8 cellular contexts compared by ENCODE assay signal in the genomic region with DNA sequence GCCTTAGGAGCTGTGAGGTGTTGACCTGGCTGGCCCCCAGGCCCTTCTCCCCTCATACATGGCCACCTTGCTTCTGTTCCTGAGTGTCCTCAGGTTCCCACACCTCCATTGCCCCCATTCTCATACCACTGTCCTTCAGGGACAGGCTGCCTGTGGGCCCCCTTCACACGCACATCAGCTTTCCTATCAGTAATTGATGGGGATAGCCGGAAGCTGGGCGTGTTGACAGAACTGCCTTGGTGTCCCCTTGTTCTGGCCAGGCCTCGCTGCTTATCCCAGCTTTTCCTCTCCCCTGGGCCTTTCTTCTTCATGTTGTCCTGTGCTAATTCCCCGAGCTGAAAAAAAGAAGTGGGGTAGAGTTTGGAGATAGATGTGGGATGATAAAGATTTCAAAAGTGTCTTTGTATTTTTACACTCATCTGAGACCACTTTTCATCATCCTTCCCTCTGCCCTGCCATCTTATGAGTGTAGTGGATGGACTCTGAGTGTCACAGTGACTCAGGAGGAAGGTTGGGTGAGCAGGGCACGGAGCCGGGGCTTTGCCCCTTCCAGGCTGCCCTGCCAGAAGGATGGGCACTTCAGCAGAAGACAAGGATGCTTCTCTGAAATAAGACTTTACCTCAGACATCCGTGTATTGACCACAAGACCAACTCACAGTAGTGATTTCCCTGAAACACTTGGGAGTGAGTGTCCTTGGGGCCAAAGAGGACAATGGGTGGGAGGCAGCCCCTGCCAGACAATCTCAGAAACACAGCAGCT. TPM values are rescaled to one million over a fixed set of nuclear protein-coding genes. Genes with fewer than 3 reads are reported as not detected.
DNase-seq lines count a peak whose midpoint lies in the region; ATAC-seq, FAIRE-seq and TF ChIP-seq lines count a peak whose summit lies in the region.

No MANE protein-coding gene starts in this region.

- H3K27ac ChIP-seq in CD4-positive, alpha-beta memory T cell (ENCODE audit: low read depth, low read length) = peak overlapping the region; percentile 75
- H3K27ac ChIP-seq in WERI-Rb-1 = peak overlapping the region; percentile 84
- H3K27ac ChIP-seq in fibroblast of lung (ENCODE audit: insufficient read depth, low read length) = peak overlapping the region; percentile 98
- H3K27ac ChIP-seq in psoas muscle = peak overlapping the region; percentile 93

- peaks cover 75% of the 10 kb centered on the region for H3K79me2 ChIP-seq in fibroblast of lung (ENCODE audit: control insufficient read depth, insufficient read depth, low read length)

- intact Hi-C loops in CD4-positive, alpha-beta memory T cell (cut with micrococcal nuclease) = no loop called here
- intact Hi-C loops in psoas muscle (cut with DNase I) = loop anchor here (5.0 kb wide), 1 partner anchor 33 kb away; no protein-coding TSS in a partner anchor

- no peak for ATAC-seq in psoas muscle
- no peak for ATAC-seq in HG02938 (IDR thresholded peaks at IDR 0.05; ENCODE audit: unreplicated experiment)

- peaks cover 32% of the 10 kb centered on the region for H3K36me3 ChIP-seq in CD4-positive, alpha-beta memory T cell (ENCODE audit: insufficient read depth, low read length)
- peaks cover 44% of the 10 kb centered on the region for H3K36me3 ChIP-seq in WERI-Rb-1
- H3K36me3 ChIP-seq in fibroblast of lung (ENCODE audit: control insufficient read depth, insufficient read depth, low read length) = peaks cover 12% of the 10 kb centered on the region
- peaks cover 0 to 5% of the 10 kb centered on the region in 2 donors for H3K36me3 ChIP-seq in psoas muscle (ENCODE audit: insufficient read depth in 1 of 2, low read depth in 1 of 2)

- no peak for FAIRE-seq in frontal cortex (lab: Jason Lieb, UNC)

- H3K4me1 Mint-ChIP-seq in CD4-positive, alpha-beta memory T cell = peaks cover 59 to 91% (median 74%) of the 10 kb centered on the region in 4 donors

- peaks cover 28 to 46% of the 10 kb centered on the region in 2 donors for H3K36me3 Mint-ChIP-seq in CD4-positive, alpha-beta memory T cell

- H3K4me3 ChIP-seq in CD4-positive, alpha-beta memory T cell (ENCODE audit: low read length in 2 of 2) = peak overlapping the region in 1 of 2 donors; percentile 47
- H3K4me3 ChIP-seq in WERI-Rb-1 (ENCODE audit: low read depth, low read length) (no peak overlapping the region), fibroblast of lung (replicated peaks in 1 of 4; ENCODE audit: control extremely low read depth in 1 of 4, insufficient read depth in 1 of 4, low read depth in 3 of 4, low read length in 4 of 4) (no peak overlapping the region), psoas muscle (no peak overlapping the region)

- H3K4me3 Mint-ChIP-seq in CD4-positive, alpha-beta memory T cell = peak overlapping the region; percentile 84 to 89 (median 88)

- H4K20me1 ChIP-seq in fibroblast of lung (ENCODE audit: control insufficient read depth, extremely low read depth, insufficient read depth, low read length) = no peaks in the 10 kb centered on the region

- TF ChIP-seq CTCF in WERI-Rb-1 (IDR thresholded peaks at IDR 0.05; ENCODE audit: low read depth, low read length) (no peak), fibroblast of lung (conservative IDR thresholded peaks at IDR 0.05 in 1 of 2, IDR thresholded peaks at IDR 0.05 in 1 of 2; ENCODE audit: low read depth in 1 of 2, low read length in 2 of 2) (no peak), psoas muscle (IDR thresholded peaks at IDR 0.05) (no peak)

- H2AFZ ChIP-seq in fibroblast of lung (ENCODE audit: low read length) = no peak overlapping the region

- H3K9me3 Mint-ChIP-seq in CD4-positive, alpha-beta memory T cell = peaks cover 0 to 2% (median 0%) of the 10 kb centered on the region in 8 donors

- peak overlapping the region; percentile 68 for H3K4me2 ChIP-seq in fibroblast of lung (ENCODE audit: extremely low read depth, insufficient read depth, low read length)

- POLR2A ChIA-PET in CD4-positive, alpha-beta memory T cell (lab: Charles Lee; ENCODE audit: partially characterized antibody) = interaction anchor here (1.0 to 20.7 kb wide), 16 partner anchors 6 to 152 kb away, joined by 3 to 650 read pairs (median 6); a partner anchor contains a TSS

- no peaks in the 10 kb centered on the region for H3K27me3 Mint-ChIP-seq in CD4-positive, alpha-beta memory T cell

- no peaks in the 10 kb centered on the region for H3K27me3 ChIP-seq in CD4-positive, alpha-beta memory T cell (ENCODE audit: insufficient read depth, low read length)
- H3K27me3 ChIP-seq in WERI-Rb-1 (ENCODE audit: insufficient read depth, low read depth, severe bottlenecking) (no peaks in the 10 kb centered on the region), fibroblast of lung (ENCODE audit: control insufficient read depth, insufficient read depth, low read length) (no peaks in the 10 kb centered on the region), psoas muscle (ENCODE audit: insufficient read depth in 3 of 3, low read length in 2 of 3) (no peaks in the 10 kb centered on the region)

- H3K9me3 ChIP-seq in CD4-positive, alpha-beta memory T cell (ENCODE audit: control insufficient read depth in 1 of 2, low read length in 2 of 2) = no peaks in the 10 kb centered on the region
- no peaks in the 10 kb centered on the region for H3K9me3 ChIP-seq in WERI-Rb-1 (ENCODE audit: severe bottlenecking)
- H3K9me3 ChIP-seq in fibroblast of lung (ENCODE audit: control insufficient read depth, insufficient read depth, low read depth, low read length) = no peaks in the 10 kb centered on the region
- H3K9me3 ChIP-seq in psoas muscle = no peaks in the 10 kb centered on the region

- H3K27ac Mint-ChIP-seq in CD4-positive, alpha-beta memory T cell = peak overlapping the region; percentile 92 to 99 (median 98)

- peaks cover 91% of the 10 kb centered on the region for H3K4me1 ChIP-seq in CD4-positive, alpha-beta memory T cell (ENCODE audit: insufficient read depth, low read length)
- peaks cover 47% of the 10 kb centered on the region for H3K4me1 ChIP-seq in fibroblast of lung (ENCODE audit: control insufficient read depth, extremely low read depth, insufficient read depth, low read length)
- peaks cover 93% of the 10 kb centered on the region for H3K4me1 ChIP-seq in psoas muscle

- no peak for DNase-seq in CD4-positive, alpha-beta memory T cell
- DNase-seq in WERI-Rb-1 = no peak
- no peak for DNase-seq in fibroblast of lung (ENCODE audit: low read depth in 2 of 2)
- DNase-seq in psoas muscle = peak in 1 of 2 donors; percentile 41
- no peak for DNase-seq in NCI-H524 (lab: John Stamatoyannopoulos, UW)
- DNase-seq in frontal cortex (ENCODE audit: low spot score in 2 of 2) = no peak
- DNase-seq in DMS53 treated with DMSO at 0.1 percent for 48 hours (lab: John Stamatoyannopoulos, UW; ENCODE audit: unreplicated experiment) = no peak

- 82 to 94% (median 84%) methylated on average over 8 of the region's 8 CpGs for WGBS in psoas muscle, 3 donors

- CTCF ChIA-PET in CD4-positive, alpha-beta memory T cell (lab: Charles Lee; ENCODE audit: partially characterized antibody) = interaction anchor here (0.9 to 13.8 kb wide), 8 partner anchors 7 to 132 kb away, joined by 3 to 374 read pairs (median 6); a partner anchor contains a TSS

- H3K9ac ChIP-seq in fibroblast of lung (ENCODE audit: insufficient read depth, low read length) = peak overlapping the region; percentile 74

RNA-seq across cellular contexts. Expression of a gene that starts 42.8 kb away (rescaled TPM):
- total RNA-seq in CD4-positive, alpha-beta memory T cell = 100 to 1,000 TPM; 225 to 237 TPM
- 10 to 100 TPM; 15.6 to 86.8 TPM for polyA plus RNA-seq in CD4-positive, alpha-beta memory T cell
- 15.7 and 28.6 TPM in 2 replicates for total RNA-seq in fibroblast of lung
- 28.6 and 37.9 TPM in 2 replicates for polyA plus RNA-seq in fibroblast of lung
- 56.0 and 61.8 TPM in 2 replicates for polyA plus RNA-seq in fibroblast of lung (2012)
- 108 and 110 TPM in 2 replicates for polyA minus RNA-seq in fibroblast of lung (ENCODE audit: low replicate concordance)
- 10 to 100 TPM; 46.4 to 94.8 (median 73.6) TPM for total RNA-seq in psoas muscle
- polyA plus RNA-seq in psoas muscle = 10 to 100 TPM; 33.8 to 61.5 (median 41.5) TPM
- total RNA-seq in frontal cortex = 13.0 TPM

RNA-seq across cellular contexts. Expression of a gene that starts 54.6 kb away (rescaled TPM):
- total RNA-seq in CD4-positive, alpha-beta memory T cell = 10 to 100 TPM; 60.2 to 63.1 TPM
- 10 to 100 TPM; 19.4 to 23.9 TPM for polyA plus RNA-seq in CD4-positive, alpha-beta memory T cell
- 32.4 and 35.3 TPM in 2 replicates for total RNA-seq in fibroblast of lung
- 17.4 and 19.2 TPM in 2 replicates for polyA plus RNA-seq in fibroblast of lung
- 14.1 and 18.1 TPM in 2 replicates for polyA plus RNA-seq in fibroblast of lung (2012)
- polyA minus RNA-seq in fibroblast of lung (ENCODE audit: low replicate concordance) = 24.9 and 35.4 TPM in 2 replicates
- 10 to 100 TPM; 14.6 to 24.3 (median 16.8) TPM for total RNA-seq in psoas muscle
- 10 to 100 TPM in 1 of 3 donors, 1 to 10 TPM in 2; 8.4 to 13.9 (median 9.2) TPM for polyA plus RNA-seq in psoas muscle
- 46.9 TPM for total RNA-seq in frontal cortex
